29 cellular contexts compared by ENCODE assay signal in genomic region chr3:53919741-53920140, GRCh38.
"Had no signal": no experiment of that assay in that cellular context is flagged by ENCODE, and none has a peak within 500 bp of the region (broad histone marks: within the 10 kb centered on the region; RNA-seq: fewer than 3 reads in every experiment).

No MANE protein-coding gene starts in this region.

- H3K27ac ChIP-seq: adrenal gland, ascending aorta, body of pancreas, brain microvascular endothelial cell, breast epithelium, cardiac muscle cell had no signal

- H3K36me3 ChIP-seq: adrenal gland, ascending aorta, brain microvascular endothelial cell, breast epithelium, cardiac muscle cell had no signal

- DNase-seq: activated effector memory CD4-positive, alpha-beta T cell treated with anti-CD3 and anti-CD28 coated beads, Interleukin-2, amount 50 U/mL, for 16 hours; activated effector memory CD4-positive, alpha-beta T cell treated with Interleukin-2 at 50 U/mL for 16 hours; activated gamma-delta T cell; activated gamma-delta T cell treated with Interleukin-2 at 50 U/mL for 16 hours; activated naive CD4-positive, alpha-beta T cell; activated naive CD4-positive, alpha-beta T cell treated with anti-CD3 and anti-CD28 coated beads for 36 hours; activated naive CD4-positive, alpha-beta T cell treated with anti-CD3 and anti-CD28 coated beads, Interleukin-2, amount 10 ng/mL, durations not matched to agents 7 days and 5 days; activated naive CD4-positive, alpha-beta T cell treated with anti-CD3 and anti-CD28 coated beads, Interleukin-2, amount 50 U/mL, for 16 hours; activated naive CD4-positive, alpha-beta T cell treated with Interleukin-2 at 50 U/mL for 16 hours; activated naive CD8-positive, alpha-beta T cell treated with anti-CD3 and anti-CD28 coated beads for 36 hours; activated naive CD8-positive, alpha-beta T cell treated with anti-CD3 and anti-CD28 coated beads, Interleukin-2, amount 10 ng/mL, durations not matched to agents 7 days and 5 days; activated naive CD8-positive, alpha-beta T cell treated with anti-CD3 and anti-CD28 coated beads, Interleukin-2, amount 50 U/mL, for 24 hours; activated T-cell treated with anti-CD3 and anti-CD28 coated beads, Interleukin-2, amount 50 U/mL, for 24 hours; activated T-cell treated with anti-CD3 and anti-CD28 coated beads, Interleukin-2, amount 50 U/mL, for 4 hours; activated T-cell treated with anti-CD3 and anti-CD28 coated beads, Interleukin-2, amount 50 U/mL, for 48 hours; activated T-cell treated with anti-CD3 and anti-CD28 coated beads, Interleukin-2, amount 50 U/mL, for 72 hours; adrenal gland; amniotic stem cell; amygdala; anterior cingulate cortex; aorta; body of pancreas; brain microvascular endothelial cell; caudate nucleus; central memory CD4-positive, alpha-beta T cell; cerebellar nuclear complex had no signal

- H3K9me3 ChIP-seq: adrenal gland, ascending aorta, body of pancreas, breast epithelium had no signal

- H3K4me1 ChIP-seq: adrenal gland, ascending aorta, body of pancreas, breast epithelium had no signal

- H3K4me3 ChIP-seq: adrenal gland, ascending aorta, body of pancreas, breast epithelium, cardiac muscle cell had no signal
